Comparison of ENCODE assay signal across 17 cellular contexts in genomic region chr12:112961536-112961935, GRCh38. TPM values are rescaled to one million over a fixed set of nuclear protein-coding genes. Genes with fewer than 3 reads are reported as not detected.
DNase-seq lines count a peak whose midpoint lies in the region; ATAC-seq, FAIRE-seq and TF ChIP-seq lines count a peak whose summit lies in the region.
"Had no signal": no experiment of that assay in that cellular context is flagged by ENCODE, and none has a peak within 500 bp of the region (broad histone marks: within the 10 kb centered on the region; RNA-seq: fewer than 3 reads in every experiment).

No MANE protein-coding gene starts in this region.

- H3K27ac Mint-ChIP-seq in activated CD8-positive, alpha-beta T cell treated with anti-CD3 and anti-CD28 coated beads, Interleukin-2, amount 10 ng/mL, durations not matched to agents 7 days and 5 days: peak overlapping the region; percentile 39
- no peak overlapping the region for H3K27ac Mint-ChIP-seq in activated CD8-positive, alpha-beta T cell treated with anti-CD3 and anti-CD28 coated beads for 36 hours
- H3K27ac Mint-ChIP-seq in activated T-helper 1 cell treated with anti-CD3 and anti-CD28 coated beads, Interleukin-12 subunit alpha, Interleukin-12 subunit beta, Interleukin-2, Interleukin-4 antibody, amounts not matched to agents 30 ng/mL and 10 ng/mL and 1 ng/mL, durations not matched to agents 14 hours and 24 hours and 36 hours: peak overlapping the region; percentile 45
- H3K27ac Mint-ChIP-seq: B cell; CD4-positive, alpha-beta T cell; GM23338 had no signal

- no peak for TF ChIP-seq CTCF in activated CD8-positive, alpha-beta T cell treated with anti-CD3 and anti-CD28 coated beads for 36 hours (IDR thresholded peaks at IDR 0.05)
- TF ChIP-seq CTCF in OCI-LY1 (IDR thresholded peaks at IDR 0.05; ENCODE audit: low read length) (no peak), tibial nerve (IDR thresholded peaks at IDR 0.05) (no peak)

- no peak for DNase-seq in activated CD8-positive, alpha-beta T cell treated with anti-CD3 and anti-CD28 coated beads, Interleukin-2, amount 10 ng/mL, durations not matched to agents 7 days and 5 days
- DNase-seq in activated CD8-positive, alpha-beta T cell treated with anti-CD3 and anti-CD28 coated beads for 36 hours: no peak
- no peak for DNase-seq in activated T-helper 1 cell treated with anti-CD3 and anti-CD28 coated beads, Interleukin-12 subunit alpha, Interleukin-12 subunit beta, Interleukin-2, Interleukin-4 antibody, amounts not matched to agents 30 ng/mL and 10 ng/mL and 1 ng/mL, durations not matched to agents 14 hours and 24 hours and 36 hours (ENCODE audit: low spot score)
- peak; percentile 1 for DNase-seq in iPS-NIHi11 (ENCODE audit: low spot score)
- DNase-seq in GM19239 (ENCODE audit: insufficient read length, low spot score): no peak
- DNase-seq in tibial nerve (ENCODE audit: low spot score in 2 of 2): no peak
- DNase-seq: C1 segment of cervical spinal cord; Calu3; CD4-positive, alpha-beta T cell; DMS 273 treated with DMSO at 0.1 percent for 48 hours had no signal

- no peaks in the 10 kb centered on the region for H3K9me2 ChIP-seq in OCI-LY1 (ENCODE audit: low read depth, low read length)

- no peaks in the 10 kb centered on the region for H3K27me3 Mint-ChIP-seq in activated CD8-positive, alpha-beta T cell treated with anti-CD3 and anti-CD28 coated beads, Interleukin-2, amount 10 ng/mL, durations not matched to agents 7 days and 5 days (ENCODE audit: low read depth)
- H3K27me3 Mint-ChIP-seq in activated CD8-positive, alpha-beta T cell treated with anti-CD3 and anti-CD28 coated beads for 36 hours: no peaks in the 10 kb centered on the region
- H3K27me3 Mint-ChIP-seq in activated T-helper 1 cell treated with anti-CD3 and anti-CD28 coated beads, Interleukin-12 subunit alpha, Interleukin-12 subunit beta, Interleukin-2, Interleukin-4 antibody, amounts not matched to agents 30 ng/mL and 10 ng/mL and 1 ng/mL, durations not matched to agents 14 hours and 24 hours and 36 hours (ENCODE audit: insufficient read depth): no peaks in the 10 kb centered on the region
- H3K27me3 Mint-ChIP-seq: B cell; CD4-positive, alpha-beta T cell had no signal

- peak overlapping the region; percentile 3; the same call in 1 of the 2 replicates for H3K4me2 ChIP-seq in OCI-LY1 (ENCODE audit: low read length)
- H3K4me2 ChIP-seq: GM23338 had no signal

- H3K9me3 ChIP-seq in OCI-LY1 (ENCODE audit: low read length) (no peaks in the 10 kb centered on the region), tibial nerve (peaks cover 0 to 13% (median 2%) of the 10 kb centered on the region in 4 donors)

- no peak overlapping the region for H3K4me3 Mint-ChIP-seq in activated CD8-positive, alpha-beta T cell treated with anti-CD3 and anti-CD28 coated beads, Interleukin-2, amount 10 ng/mL, durations not matched to agents 7 days and 5 days
- H3K4me3 Mint-ChIP-seq in activated CD8-positive, alpha-beta T cell treated with anti-CD3 and anti-CD28 coated beads for 36 hours: no peak overlapping the region
- no peak overlapping the region for H3K4me3 Mint-ChIP-seq in activated T-helper 1 cell treated with anti-CD3 and anti-CD28 coated beads, Interleukin-12 subunit alpha, Interleukin-12 subunit beta, Interleukin-2, Interleukin-4 antibody, amounts not matched to agents 30 ng/mL and 10 ng/mL and 1 ng/mL, durations not matched to agents 14 hours and 24 hours and 36 hours
- H3K4me3 Mint-ChIP-seq: B cell; CD4-positive, alpha-beta T cell; GM23338 had no signal

- 85 to 87% methylated on average over 4 of the region's 4 CpGs for WGBS in tibial nerve, 2 donors

- no peaks in the 10 kb centered on the region for H3K79me2 ChIP-seq in OCI-LY1 (ENCODE audit: insufficient read depth, low read length)

- H3K9me3 Mint-ChIP-seq in activated CD8-positive, alpha-beta T cell treated with anti-CD3 and anti-CD28 coated beads, Interleukin-2, amount 10 ng/mL, durations not matched to agents 7 days and 5 days (ENCODE audit: insufficient read depth): no peaks in the 10 kb centered on the region
- H3K9me3 Mint-ChIP-seq in activated CD8-positive, alpha-beta T cell treated with anti-CD3 and anti-CD28 coated beads for 36 hours: peaks cover 7% of the 10 kb centered on the region
- no peaks in the 10 kb centered on the region for H3K9me3 Mint-ChIP-seq in activated T-helper 1 cell treated with anti-CD3 and anti-CD28 coated beads, Interleukin-12 subunit alpha, Interleukin-12 subunit beta, Interleukin-2, Interleukin-4 antibody, amounts not matched to agents 30 ng/mL and 10 ng/mL and 1 ng/mL, durations not matched to agents 14 hours and 24 hours and 36 hours

- H3K27me3 ChIP-seq in OCI-LY1 (ENCODE audit: insufficient read depth, low read length): no peaks in the 10 kb centered on the region
- H3K27me3 ChIP-seq in tibial nerve: no peaks in the 10 kb centered on the region

- no peak for FAIRE-seq in GM19239 (lab: Jason Lieb, UNC)
- FAIRE-seq: A204.1 had no signal

- CTCF ChIA-PET in activated CD8-positive, alpha-beta T cell treated with anti-CD3 and anti-CD28 coated beads, Interleukin-2, amount 10 ng/mL, durations not matched to agents 7 days and 5 days (lab: Charles Lee): interaction anchor here (2.6 kb wide), 1 partner anchor 31 kb away, joined by 9 read pairs; no protein-coding TSS in a partner anchor
- CTCF ChIA-PET in activated CD8-positive, alpha-beta T cell treated with anti-CD3 and anti-CD28 coated beads for 36 hours (lab: Charles Lee): interaction anchor here (0.9 to 2.3 kb wide), 2 partner anchors 32 to 60 kb away, joined by 3 to 7 read pairs; no protein-coding TSS in a partner anchor

- H3K9ac ChIP-seq in OCI-LY1 (ENCODE audit: low read length): no peak overlapping the region

- intact Hi-C loops in activated CD8-positive, alpha-beta T cell treated with anti-CD3 and anti-CD28 coated beads for 36 hours (cut with micrococcal nuclease): no loop called here
- intact Hi-C loops in activated T-helper 1 cell treated with anti-CD3 and anti-CD28 coated beads, Interleukin-12 subunit alpha, Interleukin-12 subunit beta, Interleukin-2, Interleukin-4 antibody, amounts not matched to agents 30 ng/mL and 10 ng/mL and 1 ng/mL, durations not matched to agents 14 hours and 24 hours and 36 hours (cut with micrococcal nuclease): no loop called here

- POLR2A ChIA-PET in activated CD8-positive, alpha-beta T cell treated with anti-CD3 and anti-CD28 coated beads, Interleukin-2, amount 10 ng/mL, durations not matched to agents 7 days and 5 days (lab: Charles Lee): interaction anchor here (0.7 to 2.1 kb wide), 2 partner anchors 17 to 19 kb away, joined by 3 to 15 read pairs; partner anchors contain the start of gene OAS2
- POLR2A ChIA-PET in activated CD8-positive, alpha-beta T cell treated with anti-CD3 and anti-CD28 coated beads for 36 hours (lab: Charles Lee): interaction anchor here (1.1 to 1.4 kb wide), 2 partner anchors 11 to 16 kb away, joined by 3 to 4 read pairs; partner anchors contain the start of gene OAS2

- no peaks in the 10 kb centered on the region for H3F3A ChIP-seq in OCI-LY1 (ENCODE audit: insufficient read depth, low read length)

- H3K4me3 ChIP-seq in OCI-LY1 (ENCODE audit: low read depth, low read length, poor library complexity, severe bottlenecking) (no peak overlapping the region), tibial nerve (no peak overlapping the region)
- H3K4me3 ChIP-seq: GM12878, GM23338 had no signal

- H3K36me3 ChIP-seq in OCI-LY1 (ENCODE audit: insufficient read depth, low read length) (no peaks in the 10 kb centered on the region; the same call in 1 of the 2 replicates), tibial nerve (peaks cover 0 to 96% (median 0%) of the 10 kb centered on the region in 3 donors)

- peaks cover 6% of the 10 kb centered on the region for H3K4me1 ChIP-seq in OCI-LY1 (ENCODE audit: insufficient read depth, low read length, severe bottlenecking)
- H3K4me1 ChIP-seq in tibial nerve: no peaks in the 10 kb centered on the region

- no peak overlapping the region for H3K27ac ChIP-seq in OCI-LY1 (ENCODE audit: low read depth, low read length, poor library complexity, severe bottlenecking)
- no peak overlapping the region for H3K27ac ChIP-seq in tibial nerve

- H2AFZ ChIP-seq in OCI-LY1 (ENCODE audit: low read length): no peak overlapping the region
- H2AFZ ChIP-seq: GM23338 had no signal

- no peaks in the 10 kb centered on the region for H4K20me1 ChIP-seq in OCI-LY1 (ENCODE audit: insufficient read depth, low read length)

- ATAC-seq in activated CD8-positive, alpha-beta T cell treated with anti-CD3 and anti-CD28 coated beads, Interleukin-2, amount 10 ng/mL, durations not matched to agents 7 days and 5 days: no peak
- no peak for ATAC-seq in activated CD8-positive, alpha-beta T cell treated with anti-CD3 and anti-CD28 coated beads for 36 hours
- ATAC-seq: GM23338 had no signal

- peaks cover 37% of the 10 kb centered on the region for H3K4me1 Mint-ChIP-seq in activated CD8-positive, alpha-beta T cell treated with anti-CD3 and anti-CD28 coated beads, Interleukin-2, amount 10 ng/mL, durations not matched to agents 7 days and 5 days (ENCODE audit: low read depth)
- peaks cover 3% of the 10 kb centered on the region for H3K4me1 Mint-ChIP-seq in activated CD8-positive, alpha-beta T cell treated with anti-CD3 and anti-CD28 coated beads for 36 hours (ENCODE audit: low read depth)
- peaks cover 44% of the 10 kb centered on the region for H3K4me1 Mint-ChIP-seq in activated T-helper 1 cell treated with anti-CD3 and anti-CD28 coated beads, Interleukin-12 subunit alpha, Interleukin-12 subunit beta, Interleukin-2, Interleukin-4 antibody, amounts not matched to agents 30 ng/mL and 10 ng/mL and 1 ng/mL, durations not matched to agents 14 hours and 24 hours and 36 hours (ENCODE audit: low read depth)
- H3K4me1 Mint-ChIP-seq: B cell, GM23338 had no signal

- no peak for TF ChIP-seq POLR2A in tibial nerve (IDR thresholded peaks at IDR 0.05)

- peaks cover 95% of the 10 kb centered on the region for H3K36me3 Mint-ChIP-seq in activated CD8-positive, alpha-beta T cell treated with anti-CD3 and anti-CD28 coated beads, Interleukin-2, amount 10 ng/mL, durations not matched to agents 7 days and 5 days (ENCODE audit: low read depth)
- H3K36me3 Mint-ChIP-seq in activated CD8-positive, alpha-beta T cell treated with anti-CD3 and anti-CD28 coated beads for 36 hours (ENCODE audit: low read depth): peaks cover 63% of the 10 kb centered on the region
- peaks cover 68% of the 10 kb centered on the region for H3K36me3 Mint-ChIP-seq in activated T-helper 1 cell treated with anti-CD3 and anti-CD28 coated beads, Interleukin-12 subunit alpha, Interleukin-12 subunit beta, Interleukin-2, Interleukin-4 antibody, amounts not matched to agents 30 ng/mL and 10 ng/mL and 1 ng/mL, durations not matched to agents 14 hours and 24 hours and 36 hours (ENCODE audit: low read depth)

- no peak for TF ChIP-seq EP300 in tibial nerve (IDR thresholded peaks at IDR 0.05)

RNA-seq across cellular contexts. Expression of gene OAS2, which starts 16.8 kb away (rescaled TPM):
- 100 to 1,000 TPM; 237 to 242 TPM for total RNA-seq in activated CD8-positive, alpha-beta T cell treated with anti-CD3 and anti-CD28 coated beads, Interleukin-2, amount 10 ng/mL, durations not matched to agents 7 days and 5 days
- 100 to 1,000 TPM in 1 of 2 experiments, 10 to 100 TPM in 1; 95.7 to 104 TPM for total RNA-seq in activated CD8-positive, alpha-beta T cell treated with anti-CD3 and anti-CD28 coated beads for 36 hours
- total RNA-seq in activated T-helper 1 cell treated with anti-CD3 and anti-CD28 coated beads, Interleukin-12 subunit alpha, Interleukin-12 subunit beta, Interleukin-2, Interleukin-4 antibody, amounts not matched to agents 30 ng/mL and 10 ng/mL and 1 ng/mL, durations not matched to agents 14 hours and 24 hours and 36 hours: 113 and 119 TPM in 2 replicates
- total RNA-seq in tibial nerve: 10 to 100 TPM in 1 of 4 donors, 1 to 10 TPM in 3; 3.1 to 28.4 (median 6.3) TPM
- total RNA-seq: G401, GM23338, H7 had no signal

RNA-seq across cellular contexts. Expression of gene OAS3, which starts 23.3 kb away (rescaled TPM):
- 100 to 1,000 TPM; 199 to 202 TPM for total RNA-seq in activated CD8-positive, alpha-beta T cell treated with anti-CD3 and anti-CD28 coated beads, Interleukin-2, amount 10 ng/mL, durations not matched to agents 7 days and 5 days
- 10 to 100 TPM; 21.4 to 22.2 TPM for total RNA-seq in activated CD8-positive, alpha-beta T cell treated with anti-CD3 and anti-CD28 coated beads for 36 hours
- 50.1 and 54.2 TPM in 2 replicates for total RNA-seq in activated T-helper 1 cell treated with anti-CD3 and anti-CD28 coated beads, Interleukin-12 subunit alpha, Interleukin-12 subunit beta, Interleukin-2, Interleukin-4 antibody, amounts not matched to agents 30 ng/mL and 10 ng/mL and 1 ng/mL, durations not matched to agents 14 hours and 24 hours and 36 hours
- total RNA-seq in tibial nerve: 10 to 100 TPM in 2 of 4 donors, 1 to 10 TPM in 2; 5.7 to 16.5 (median 11.3) TPM

RNA-seq across cellular contexts. Expression of gene OAS1, which starts 54.8 kb away (rescaled TPM):
- total RNA-seq in activated CD8-positive, alpha-beta T cell treated with anti-CD3 and anti-CD28 coated beads, Interleukin-2, amount 10 ng/mL, durations not matched to agents 7 days and 5 days: 100 to 1,000 TPM; 143 to 146 TPM
- total RNA-seq in activated CD8-positive, alpha-beta T cell treated with anti-CD3 and anti-CD28 coated beads for 36 hours: 10 to 100 TPM; 22.7 to 26.8 TPM
- 24.2 and 29.2 TPM in 2 replicates for total RNA-seq in activated T-helper 1 cell treated with anti-CD3 and anti-CD28 coated beads, Interleukin-12 subunit alpha, Interleukin-12 subunit beta, Interleukin-2, Interleukin-4 antibody, amounts not matched to agents 30 ng/mL and 10 ng/mL and 1 ng/mL, durations not matched to agents 14 hours and 24 hours and 36 hours
- 10 to 100 TPM in 2 of 4 donors, 1 to 10 TPM in 2; 8.2 to 22.8 (median 11.3) TPM for total RNA-seq in tibial nerve
- total RNA-seq: G401, GM23338 had no signal
